ENCODE assay signal across 8 cellular contexts in the genomic region with DNA sequence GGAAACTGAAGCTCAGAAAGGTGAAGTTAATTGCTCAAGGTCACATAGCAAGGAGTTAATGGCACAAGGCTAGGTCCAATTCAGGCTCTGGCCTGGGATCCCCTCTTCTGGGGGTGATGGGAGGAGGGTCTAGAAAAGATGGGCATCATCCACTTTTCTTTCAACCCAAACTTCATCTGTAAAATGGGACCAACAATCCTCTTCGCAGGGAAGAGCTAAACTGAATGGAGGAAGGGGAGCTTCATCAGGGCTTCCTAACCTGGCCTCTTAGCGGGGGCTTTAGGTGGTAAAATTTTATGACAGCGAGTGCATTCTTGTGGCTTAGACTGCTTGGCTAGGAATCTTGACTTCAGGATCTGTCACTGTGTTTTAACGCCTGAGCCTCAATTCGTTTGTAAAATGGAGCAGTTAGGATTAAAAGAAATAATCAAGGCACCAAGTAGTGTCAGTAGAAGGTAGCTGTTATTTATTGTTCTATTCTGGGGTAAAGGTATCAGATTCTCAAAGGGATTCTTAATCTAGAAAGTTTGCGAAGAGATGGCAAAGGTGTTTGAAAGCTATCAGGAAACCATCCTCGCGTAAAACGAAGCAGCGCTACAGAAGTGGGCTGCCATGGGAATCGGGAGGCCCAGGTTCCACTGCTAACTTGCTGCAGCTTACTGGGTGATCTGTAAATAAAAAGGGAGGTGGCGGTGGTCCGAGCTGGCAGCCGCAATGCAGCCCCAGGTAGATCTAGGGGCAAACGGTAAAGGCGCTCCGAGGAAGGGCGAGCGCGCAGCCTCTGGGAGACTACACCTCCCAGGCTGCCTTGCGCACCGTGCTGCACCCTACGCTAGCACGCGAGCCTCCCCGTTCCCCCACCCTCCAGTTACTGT. TPM values are rescaled to one million over a fixed set of nuclear protein-coding genes. Genes with fewer than 3 reads are reported as not detected.
A peak's percentile ranks its signal among the peaks of the same experiment; 100 is the strongest.
DNase-seq lines count a peak whose midpoint lies in the region; ATAC-seq and TF ChIP-seq lines count a peak whose summit lies in the region.

No MANE protein-coding gene starts in this region.

- no peaks in the 10 kb centered on the region for H3K9me3 Mint-ChIP-seq in activated naive CD4-positive, alpha-beta T cell treated with anti-CD3 and anti-CD28 coated beads, Interleukin-2, amount 50 U/mL, for 72 hours

- H3K27me3 ChIP-seq in Loucy (ENCODE audit: insufficient read depth, low read length, poor library complexity, severe bottlenecking) = peaks cover 4% of the 10 kb centered on the region
- no peaks in the 10 kb centered on the region for H3K27me3 ChIP-seq in right atrium auricular region

- H3K27ac ChIP-seq in right atrium auricular region = peak overlapping the region; percentile 100

- H3K9me3 ChIP-seq in Loucy (ENCODE audit: insufficient read depth, low read depth, low read length) (no peaks in the 10 kb centered on the region), right atrium auricular region (no peaks in the 10 kb centered on the region)

- peaks cover 42% of the 10 kb centered on the region for H3K79me2 ChIP-seq in Loucy (ENCODE audit: insufficient read depth, low read length)

- no peak for TF ChIP-seq CTCF in Loucy (conservative IDR thresholded peaks at IDR 0.05; ENCODE audit: low read length)
- no peak for TF ChIP-seq CTCF in right atrium auricular region (IDR thresholded peaks at IDR 0.05)

- peak overlapping the region; percentile 71 for H3K4me2 ChIP-seq in Loucy (ENCODE audit: low read depth, low read length, poor library complexity, severe bottlenecking)

- DNase-seq in NCI-H345 (lab: John Stamatoyannopoulos, UW) (peak; percentile 99), NCI-H345 treated with DMSO at 0.1 percent for 48 hours (lab: John Stamatoyannopoulos, UW; ENCODE audit: unreplicated experiment) (no peak), right atrium auricular region (ENCODE audit: low spot score) (no peak), renal cortical epithelial cell (ENCODE audit: low read depth) (peak; percentile 85), SK-N-DZ (ENCODE audit: low spot score) (no peak)
- no peak for DNase-seq in activated naive CD4-positive, alpha-beta T cell treated with anti-CD3 and anti-CD28 coated beads, Interleukin-2, amount 50 U/mL, for 72 hours (ENCODE audit: low spot score in 2 of 2)

- peak overlapping the region; percentile 56 for H2AFZ ChIP-seq in Loucy (ENCODE audit: low read length)

- H3K36me3 ChIP-seq in Loucy (ENCODE audit: insufficient read depth, low read length) (peaks cover 21% of the 10 kb centered on the region; the same call in 1 of the 2 replicates), right atrium auricular region (peaks cover 21% of the 10 kb centered on the region)

- peaks cover 4% of the 10 kb centered on the region for H3F3A ChIP-seq in Loucy (ENCODE audit: low read depth)

- no peaks in the 10 kb centered on the region for H3K9me2 ChIP-seq in Loucy (replicated peaks; ENCODE audit: low read depth, low read length)

- peak overlapping the region; percentile 93 to 100 for H3K27ac Mint-ChIP-seq in activated naive CD4-positive, alpha-beta T cell treated with anti-CD3 and anti-CD28 coated beads, Interleukin-2, amount 50 U/mL, for 72 hours

- H4K20me1 ChIP-seq in Loucy (ENCODE audit: insufficient read depth, low read length, poor library complexity, severe bottlenecking) = peaks cover 28% of the 10 kb centered on the region

- H3K36me3 Mint-ChIP-seq in activated naive CD4-positive, alpha-beta T cell treated with anti-CD3 and anti-CD28 coated beads, Interleukin-2, amount 50 U/mL, for 72 hours = peaks cover 19 to 22% of the 10 kb centered on the region in 2 donors

- H3K4me3 ChIP-seq in Loucy (ENCODE audit: low read length, poor library complexity, severe bottlenecking) (peak overlapping the region; percentile 93), right atrium auricular region (peak overlapping the region; percentile 98 to 99)

- H3K9ac ChIP-seq in Loucy (ENCODE audit: low read depth, low read length, poor library complexity, severe bottlenecking) = peak overlapping the region; percentile 100

- peak; percentile 73 for ATAC-seq in GM21576 (IDR thresholded peaks at IDR 0.05; ENCODE audit: unreplicated experiment)
- ATAC-seq in activated naive CD4-positive, alpha-beta T cell treated with anti-CD3 and anti-CD28 coated beads, Interleukin-2, amount 50 U/mL, for 72 hours = peak; percentile 91

- H3K4me1 ChIP-seq in Loucy (ENCODE audit: insufficient read depth, low read length, poor library complexity, severe bottlenecking) (peaks cover 33% of the 10 kb centered on the region), right atrium auricular region (peaks cover 0 to 27% of the 10 kb centered on the region in 2 donors)

RNA-seq across cellular contexts. Expression of gene SRCAP, which starts 1.5 kb away (rescaled TPM):
- 10 to 100 TPM; 61.6 to 76.8 TPM for total RNA-seq in activated naive CD4-positive, alpha-beta T cell treated with anti-CD3 and anti-CD28 coated beads, Interleukin-2, amount 50 U/mL, for 72 hours
- total RNA-seq in right atrium auricular region = 10 to 100 TPM; 22.5 to 25.0 TPM
- 14.4 and 74.0 TPM in 2 replicates for total RNA-seq in renal cortical epithelial cell
- polyA plus RNA-seq in SK-N-DZ (2014; cell fraction: cytosol; rRNA removed) = 1.5 and 2.9 TPM in 2 replicates
- 3.0 and 9.9 TPM in 2 replicates for polyA plus RNA-seq in SK-N-DZ (2014; cell fraction: nucleus; rRNA removed)

RNA-seq across cellular contexts. Expression of gene FBRS, which starts 39.3 kb away (rescaled TPM):
- total RNA-seq in activated naive CD4-positive, alpha-beta T cell treated with anti-CD3 and anti-CD28 coated beads, Interleukin-2, amount 50 U/mL, for 72 hours = 100 to 1,000 TPM; 104 to 117 TPM
- total RNA-seq in right atrium auricular region (10 to 100 TPM; 16.5 to 26.3 TPM), renal cortical epithelial cell (7.5 and 20.6 TPM in 2 replicates)
- 21.6 and 21.9 TPM in 2 replicates for polyA plus RNA-seq in SK-N-DZ (2014; cell fraction: cytosol; rRNA removed)
- polyA plus RNA-seq in SK-N-DZ (2014; cell fraction: nucleus; rRNA removed) = 38.3 and 53.2 TPM in 2 replicates

RNA-seq across cellular contexts. Expression of gene PRR14, which starts 46.7 kb away (rescaled TPM):
- total RNA-seq in activated naive CD4-positive, alpha-beta T cell treated with anti-CD3 and anti-CD28 coated beads, Interleukin-2, amount 50 U/mL, for 72 hours = 100 to 1,000 TPM; 103 to 111 TPM
- total RNA-seq in right atrium auricular region (10 to 100 TPM; 12.3 to 17.3 TPM), renal cortical epithelial cell (6.3 and 10.0 TPM in 2 replicates)
- 11.3 and 11.7 TPM in 2 replicates for polyA plus RNA-seq in SK-N-DZ (2014; cell fraction: cytosol; rRNA removed)
- polyA plus RNA-seq in SK-N-DZ (2014; cell fraction: nucleus; rRNA removed) = 57.9 and 107 TPM in 2 replicates

RNA-seq across cellular contexts. Expression of gene PHKG2, which starts 50.7 kb away (rescaled TPM):
- 10 to 100 TPM; 32.9 to 61.9 TPM for total RNA-seq in activated naive CD4-positive, alpha-beta T cell treated with anti-CD3 and anti-CD28 coated beads, Interleukin-2, amount 50 U/mL, for 72 hours
- total RNA-seq in right atrium auricular region = 10 to 100 TPM; 16.0 to 22.1 TPM
- total RNA-seq in renal cortical epithelial cell = 25.4 and 26.2 TPM in 2 replicates
- 23.3 and 28.6 TPM in 2 replicates for polyA plus RNA-seq in SK-N-DZ (2014; cell fraction: cytosol; rRNA removed)
- polyA plus RNA-seq in SK-N-DZ (2014; cell fraction: nucleus; rRNA removed) = 71.3 and 96.4 TPM in 2 replicates

Comparison
In these comparisons a context has a peak if more than half of its experiments do, and no peak if none do; other contexts are left out.
1. DNase-seq: peak in NCI-H345 (single experiment) and renal cortical epithelial cell (single experiment); none in NCI-H345 treated with DMSO at 0.1 percent for 48 hours (single experiment), activated naive CD4-positive, alpha-beta T cell treated with anti-CD3 and anti-CD28 coated beads, Interleukin-2, amount 50 U/mL, for 72 hours (0 of 2), right atrium auricular region (single experiment) and SK-N-DZ (single experiment).